Comparison of ENCODE assay signal across 8 cellular contexts in genomic region chr20:62407221-62407992, GRCh38. TPM values are rescaled to one million over a fixed set of nuclear protein-coding genes. Genes with fewer than 3 reads are reported as not detected.
DNase-seq lines count a peak whose midpoint lies in the region; ATAC-seq and TF ChIP-seq lines count a peak whose summit lies in the region.

A gene with protein sequence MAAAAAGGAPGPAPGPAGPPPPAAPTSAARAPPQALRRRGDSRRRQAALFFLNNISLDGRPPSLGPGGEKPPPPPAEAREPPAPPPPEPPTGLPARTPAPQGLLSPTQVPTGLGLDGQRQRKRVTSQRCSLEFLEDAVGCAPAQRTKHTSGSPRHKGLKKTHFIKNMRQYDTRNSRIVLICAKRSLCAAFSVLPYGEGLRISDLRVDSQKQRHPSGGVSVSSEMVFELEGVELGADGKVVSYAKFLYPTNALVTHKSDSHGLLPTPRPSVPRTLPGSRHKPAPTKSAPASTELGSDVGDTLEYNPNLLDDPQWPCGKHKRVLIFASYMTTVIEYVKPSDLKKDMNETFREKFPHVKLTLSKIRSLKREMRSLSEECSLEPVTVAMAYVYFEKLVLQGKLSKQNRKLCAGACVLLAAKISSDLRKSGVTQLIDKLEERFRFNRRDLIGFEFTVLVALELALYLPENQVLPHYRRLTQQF (minus strand): TSS chr20:62407285. CDS start chr20:62407276, 9 bp downstream.

- H3K4me3 ChIP-seq in adrenal gland = peak within 1 kb of the TSS in 3 of 4 donors; percentile 48 to 90 (median 65)
- peak within 1 kb of the TSS; percentile 42 to 81 (median 62) for H3K4me3 ChIP-seq in heart right ventricle
- peak within 1 kb of the TSS; percentile 59 for H3K4me3 ChIP-seq in upper lobe of right lung

- H3K27me3 ChIP-seq in adrenal gland = no peaks in the 10 kb centered on the region
- H3K27me3 ChIP-seq in heart right ventricle = no peaks in the 10 kb centered on the region
- H3K27me3 ChIP-seq in upper lobe of right lung = no peaks in the 10 kb centered on the region

- H3K27me3 Mint-ChIP-seq in T-cell = no peaks in the 10 kb centered on the region

- no peaks in the 10 kb centered on the region for H3K9me3 ChIP-seq in adrenal gland (replicated peaks in 1 of 3)
- no peaks in the 10 kb centered on the region for H3K9me3 ChIP-seq in heart right ventricle
- H3K9me3 ChIP-seq in upper lobe of right lung = no peaks in the 10 kb centered on the region

- in situ Hi-C loops in GM13977 (cut with MboI; ENCODE audit: low pct_unique_long_range_greater_than_20kb, low sequenced_read_pairs, unreplicated experiment) = no loop called here

- H3K27ac ChIP-seq in adrenal gland (peak within 1 kb of the TSS in 1 of 5 donors; percentile 75), heart right ventricle (peak within 1 kb of the TSS in 9 of 10 donors; percentile 2 to 82 (median 62)), upper lobe of right lung (peak within 1 kb of the TSS; percentile 11)

- peak within 1 kb of the TSS; percentile 52 to 57 for H3K27ac Mint-ChIP-seq in T-cell

- H3K4me3 Mint-ChIP-seq in T-cell = peak within 1 kb of the TSS; percentile 74 to 80 (median 79)

- no peak for TF ChIP-seq CTCF in GM13977 (IDR thresholded peaks at IDR 0.05; ENCODE audit: extremely low read depth, insufficient read depth, missing control alignments)
- TF ChIP-seq CTCF in adrenal gland (IDR thresholded peaks at IDR 0.05) = peak in 4 of 6 experiments; percentile 34 to 47 (median 40)
- TF ChIP-seq CTCF in heart right ventricle (IDR thresholded peaks at IDR 0.05) = peak in 5 of 9 donors; percentile 3 to 31 (median 15)
- TF ChIP-seq CTCF in upper lobe of right lung (IDR thresholded peaks at IDR 0.05) = peak; percentile 41

- H3K36me3 ChIP-seq in adrenal gland (replicated peaks in 1 of 2) (no peaks in the 10 kb centered on the region), heart right ventricle (peaks cover 0 to 6% (median 0%) of the 10 kb centered on the region in 9 donors), upper lobe of right lung (no peaks in the 10 kb centered on the region)

- CTCF ChIA-PET in T-cell (lab: Charles Lee) = no interaction called here

- H3K4me1 Mint-ChIP-seq in T-cell = peaks cover 20 to 44% (median 39%) of the 10 kb centered on the region in 3 donors

- intact Hi-C loops in adrenal gland (cut with DNase I) = no loop called here
- intact Hi-C loops in heart right ventricle (cut with DNase I) = loop anchor here in 7 of 10 donors (5.0 to 10.0 kb wide), 5 partner anchors 90 to 393 kb away; partner anchors contain the start of gene MRGBP (in 2 of the 7)
- intact Hi-C loops in posterior vena cava (cut with DNase I) = loop anchor here (5.0 to 10.0 kb wide), 2 partner anchors 387 to 1635 kb away; partner anchors contain the start of gene MRGBP (in 1 of the 2)
- intact Hi-C loops in upper lobe of right lung (cut with DNase I) = no loop called here

- peak; percentile 80 for ATAC-seq in HG02840 (IDR thresholded peaks at IDR 0.05; ENCODE audit: low FRiP score, unreplicated experiment)
- ATAC-seq in T-cell (replicated peaks in 1 of 4) = peak; percentile 91 to 95 (median 94)
- ATAC-seq in heart right ventricle = peak; percentile 79 to 96 (median 92)
- ATAC-seq in upper lobe of right lung = peak; percentile 93

- peak; percentile 25 to 27 for TF ChIP-seq POLR2A in adrenal gland (IDR thresholded peaks at IDR 0.05)

- 0 to 57% (median 5%) methylated on average over 4 to 73 of the region's 73 CpGs for whole genome bisulfite sequencing in adrenal gland, 4 donors
- 5% methylated on average over 69 to 71 of the region's 73 CpGs for WGBS in heart right ventricle, 2 donors

- POLR2A ChIA-PET in T-cell (lab: Charles Lee) = no interaction called here

- H3K9me3 Mint-ChIP-seq in T-cell = no peaks in the 10 kb centered on the region

- H3K4me1 ChIP-seq in adrenal gland (replicated peaks in 1 of 2) (peaks cover 26 to 31% of the 10 kb centered on the region in 2 donors), heart right ventricle (peaks cover 14 to 38% (median 31%) of the 10 kb centered on the region in 9 donors), upper lobe of right lung (peaks cover 36% of the 10 kb centered on the region)

- peak; percentile 99 for DNase-seq in GM13977 (ENCODE audit: low spot score)
- peak; percentile 95 for DNase-seq in NCI-H1436 (lab: John Stamatoyannopoulos, UW)
- peak; percentile 80 to 94 (median 89) for DNase-seq in T-cell
- DNase-seq in adrenal gland = peak; percentile 93 to 96 (median 94)
- peak; percentile 95 for DNase-seq in heart right ventricle
- peak; percentile 98 for DNase-seq in posterior vena cava (ENCODE audit: low spot score)
- DNase-seq in upper lobe of right lung = peak; percentile 96

- peaks cover 4% of the 10 kb centered on the region for H3K36me3 Mint-ChIP-seq in T-cell

RNA-seq across cellular contexts. Expression of the gene that starts here (rescaled TPM):
- total RNA-seq in T-cell (1 to 10 TPM; 4.3 to 6.8 (median 5.6) TPM), adrenal gland (1 to 10 TPM; 1.5 to 5.6 (median 3.9) TPM), heart right ventricle (10 to 100 TPM in 2 of 10 donors, 1 to 10 TPM in 8; 5.6 to 11.9 (median 8.0) TPM), posterior vena cava (1 to 10 TPM; 3.4 to 3.8 TPM), upper lobe of right lung (4.1 TPM)
- polyA plus RNA-seq in adrenal gland (1 to 10 TPM; 2.8 to 4.1 (median 3.4) TPM), heart right ventricle (1 to 10 TPM; 2.9 to 6.9 TPM)

Comparison
In these comparisons a context has a peak if more than half of its experiments do, and no peak if none do; other contexts are left out.
1. intact Hi-C loops: an anchor here in heart right ventricle (5.0 to 10.0 kb wide) and posterior vena cava (5.0 to 10.0 kb wide); none called in adrenal gland and upper lobe of right lung.